Comparison of ENCODE assay signal across 1 cellular context in genomic region chr19:24069907-24070657, GRCh38.
TF ChIP-seq lines count a peak whose summit lies in the region.

No MANE protein-coding gene starts in this region.

TF ChIP-seq in IMR-90, 13 proteins besides CTCF, POLR2A, EP300 and RAD21:
- TF ChIP-seq FOS (IDR thresholded peaks at IDR 0.05; ENCODE audit: low read depth, low read length) (peak; percentile 24; the same call in 1 of the 2 replicates), NFE2L2 (IDR thresholded peaks at IDR 0.05; ENCODE audit: low read depth, low read length) (no peak)
